15 cellular contexts compared by ENCODE assay signal in the genomic region with DNA sequence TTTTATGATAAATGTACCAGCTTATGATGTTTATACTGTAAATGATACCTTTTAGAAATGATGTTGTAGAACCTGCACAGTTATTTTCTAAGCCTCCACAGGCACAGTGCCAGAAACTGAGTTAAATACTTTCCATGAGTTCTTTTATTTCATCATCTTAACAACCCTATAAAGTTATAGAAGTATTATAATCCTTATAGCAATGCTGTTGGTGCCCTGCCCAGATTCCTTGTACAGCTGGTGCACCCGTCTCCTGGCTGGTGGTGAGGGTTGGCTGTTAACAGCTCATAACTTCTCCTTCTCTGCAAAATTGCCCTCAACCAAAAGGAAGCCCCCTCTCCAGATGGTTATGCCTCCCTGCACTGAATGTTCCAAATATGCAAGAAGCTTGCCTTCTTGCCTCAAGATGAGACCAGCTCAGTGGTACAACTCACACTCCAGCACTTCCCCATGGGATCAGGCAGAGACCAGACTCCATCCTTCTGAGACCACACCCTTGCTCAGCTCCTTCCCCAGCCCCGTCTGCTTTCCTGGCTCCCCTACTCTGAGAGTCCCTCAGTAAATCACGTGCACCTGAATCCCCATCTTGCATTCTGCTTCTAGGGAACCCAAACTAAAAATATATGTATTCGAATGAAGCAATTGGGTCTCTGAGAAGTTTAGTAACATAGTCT.
A peak's percentile ranks its signal among the peaks of the same experiment; 100 is the strongest.
DNase-seq lines count a peak whose midpoint lies in the region; ATAC-seq and TF ChIP-seq lines count a peak whose summit lies in the region.
"Had no signal": no experiment of that assay in that cellular context is flagged by ENCODE, and none has a peak within 500 bp of the region (broad histone marks: within the 10 kb centered on the region; RNA-seq: fewer than 3 reads in every experiment).

No MANE protein-coding gene starts in this region.

- H3K79me2 ChIP-seq in osteoblast (ENCODE audit: insufficient read depth, low read length) = no peaks in the 10 kb centered on the region

- no peak overlapping the region for H2AFZ ChIP-seq in osteoblast (ENCODE audit: low read length)

- H3K27me3 ChIP-seq in MG63 (no peaks in the 10 kb centered on the region), osteoblast (ENCODE audit: insufficient read depth, low read length) (no peaks in the 10 kb centered on the region)
- H3K27me3 ChIP-seq: neutrophil had no signal

- H3K9me3 ChIP-seq in MG63 (no peaks in the 10 kb centered on the region), osteoblast (ENCODE audit: low read depth, low read length) (no peaks in the 10 kb centered on the region)
- H3K9me3 ChIP-seq: neutrophil had no signal

- no peaks in the 10 kb centered on the region for H4K20me1 ChIP-seq in osteoblast (ENCODE audit: insufficient read depth, low read length)

- no peaks in the 10 kb centered on the region for H3K36me3 ChIP-seq in MG63
- no peaks in the 10 kb centered on the region for H3K36me3 ChIP-seq in osteoblast (ENCODE audit: insufficient read depth, low read length)
- H3K36me3 ChIP-seq: neutrophil had no signal

- no peak overlapping the region for H3K27ac ChIP-seq in osteoblast (ENCODE audit: low read depth, low read length)
- H3K27ac ChIP-seq: neutrophil had no signal

- ATAC-seq in GM21529 (IDR thresholded peaks at IDR 0.05; ENCODE audit: unreplicated experiment) = no peak
- ATAC-seq: activated CD8-positive, alpha-beta T cell treated with anti-CD3 and anti-CD28 coated beads for 36 hours; HCT116; K562 had no signal

- no peak overlapping the region for H3K4me3 ChIP-seq in MG63
- H3K4me3 ChIP-seq in choroid plexus epithelial cell (ENCODE audit: low read depth, low read length) = no peak overlapping the region
- no peak overlapping the region for H3K4me3 ChIP-seq in osteoblast (ENCODE audit: insufficient read depth, low read length)
- H3K4me3 ChIP-seq: K562 had no signal

- no peak overlapping the region for H3K4me2 ChIP-seq in osteoblast (ENCODE audit: insufficient read depth, low read length)

- TF ChIP-seq CTCF in choroid plexus epithelial cell (conservative IDR thresholded peaks at IDR 0.05; ENCODE audit: low read depth, low read length) (no peak), osteoblast (IDR thresholded peaks at IDR 0.05; ENCODE audit: extremely low read depth, low read depth, low read length) (no peak)

- DNase-seq in DMS 273 (lab: John Stamatoyannopoulos, UW; ENCODE audit: unreplicated experiment) = peak; percentile 50
- peak; percentile 94 for DNase-seq in MG63
- peak; percentile 37 for DNase-seq in choroid plexus epithelial cell (ENCODE audit: low read depth)
- peak; percentile 8 for DNase-seq in osteoblast (ENCODE audit: insufficient read length, low spot score, missing footprints)
- no peak for DNase-seq in stimulated activated CD4-positive, alpha-beta T cell treated with anti-CD3 and anti-CD28 coated beads, Interleukin-1b, Interleukin-23, amount 100 ng/mL, for 48 hours
- DNase-seq in activated CD4-positive, alpha-beta T cell treated with anti-CD3 and anti-CD28 coated beads for 4 hours = no peak
- DNase-seq in foreskin melanocyte = no peak
- DNase-seq: activated CD8-positive, alpha-beta T cell treated with anti-CD3 and anti-CD28 coated beads for 36 hours; C1 segment of cervical spinal cord; NCI-H1694; SIG-M5 had no signal

- no peaks in the 10 kb centered on the region for H3K4me1 ChIP-seq in osteoblast (ENCODE audit: insufficient read depth, low read length)

Comparison
In these comparisons a context has a peak if more than half of its experiments do, and no peak if none do; other contexts are left out.
1. DNase-seq: peak in DMS 273 (single experiment), MG63 (single experiment), choroid plexus epithelial cell (single experiment) and osteoblast (single experiment); none in stimulated activated CD4-positive, alpha-beta T cell treated with anti-CD3 and anti-CD28 coated beads, Interleukin-1b, Interleukin-23, amount 100 ng/mL, for 48 hours (single experiment), activated CD4-positive, alpha-beta T cell treated with anti-CD3 and anti-CD28 coated beads for 4 hours (0 of 2) and foreskin melanocyte (single experiment).